In genomic region chr17:19260958-19261357, GRCh38 we compare ENCODE assay signal across 1 cellular context.
TF ChIP-seq lines count a peak whose summit lies in the region.

No MANE protein-coding gene starts in this region.

TF ChIP-seq in WTC11, 78 proteins besides CTCF, POLR2A, EP300 and RAD21 (continued from another document):
- TF ChIP-seq ZNF281 (CRISPR knock-in tag; IDR thresholded peaks at IDR 0.05) (no peak), ESRRA (CRISPR knock-in tag; IDR thresholded peaks at IDR 0.05; ENCODE audit: borderline replicate concordance) (no peak), ZSCAN18 (CRISPR knock-in tag; IDR thresholded peaks at IDR 0.05) (no peak), MYBL2 (CRISPR knock-in tag; IDR thresholded peaks at IDR 0.05) (no peak), GTF2I (CRISPR knock-in tag; conservative IDR thresholded peaks at IDR 0.05) (no peak), IRF2 (CRISPR knock-in tag; IDR thresholded peaks at IDR 0.05; ENCODE audit: borderline replicate concordance, low read depth) (no peak)
